11 cellular contexts compared by ENCODE assay signal in the genomic region with DNA sequence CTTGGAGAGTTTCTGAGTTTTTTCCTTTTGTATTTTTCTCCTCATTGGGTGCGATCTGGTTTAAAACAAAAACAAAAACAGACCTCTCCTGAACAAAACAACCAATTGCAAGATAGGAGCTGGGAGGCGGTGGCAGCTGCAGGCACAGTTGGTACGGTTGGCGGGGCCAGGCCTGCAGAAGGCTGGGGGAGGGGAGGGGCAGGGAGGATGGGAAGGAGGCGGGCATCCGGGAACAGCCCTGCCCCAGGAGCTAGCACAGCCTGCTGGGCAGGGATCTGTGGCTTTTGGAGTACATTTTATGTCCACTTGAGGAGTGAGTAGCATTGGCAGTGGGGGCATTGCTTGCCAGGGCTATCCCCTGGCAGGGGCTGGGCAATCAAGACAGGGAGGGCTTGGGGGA. TPM values are rescaled to one million over a fixed set of nuclear protein-coding genes. Genes with fewer than 3 reads are reported as not detected.
DNase-seq lines count a peak whose midpoint lies in the region; ATAC-seq and TF ChIP-seq lines count a peak whose summit lies in the region.
"Had no signal": no experiment of that assay in that cellular context is flagged by ENCODE, and none has a peak within 500 bp of the region (broad histone marks: within the 10 kb centered on the region; RNA-seq: fewer than 3 reads in every experiment).

No MANE protein-coding gene starts in this region.

- H3K9ac ChIP-seq in endodermal cell (ENCODE audit: extremely low read depth, low read length, poor library complexity, severe bottlenecking): no peak overlapping the region

- H3K4me3 ChIP-seq in endodermal cell (ENCODE audit: low read length): no peak overlapping the region
- no peak overlapping the region for H3K4me3 ChIP-seq in brain microvascular endothelial cell (ENCODE audit: low read depth, low read length)

- H3K36me3 ChIP-seq in endodermal cell (ENCODE audit: control insufficient read depth, insufficient read depth, low read length): no peaks in the 10 kb centered on the region
- H3K36me3 ChIP-seq in brain microvascular endothelial cell (replicated peaks): no peaks in the 10 kb centered on the region

- H3K27me3 ChIP-seq in endodermal cell (ENCODE audit: control insufficient read depth, insufficient read depth, low read length, poor library complexity, severe bottlenecking) (no peaks in the 10 kb centered on the region), brain microvascular endothelial cell (replicated peaks) (no peaks in the 10 kb centered on the region)

- ATAC-seq in activated CD8-positive, alpha-beta memory T cell treated with anti-CD3 and anti-CD28 coated beads, Interleukin-2, amount 10 ng/mL, durations not matched to agents 7 days and 5 days: no peak

- 64 to 83% methylated on average over 3 to 6 of the region's 6 CpGs for WGBS in endodermal cell (ENCODE audit: insufficient coverage in 1 of 2, insufficient read length in 1 of 2), 2 experiments

- H3K9me3 Mint-ChIP-seq in endodermal cell: no peaks in the 10 kb centered on the region
- no peaks in the 10 kb centered on the region for H3K9me3 Mint-ChIP-seq in nephron progenitor cell
- no peaks in the 10 kb centered on the region for H3K9me3 Mint-ChIP-seq in activated CD8-positive, alpha-beta memory T cell treated with anti-CD3 and anti-CD28 coated beads, Interleukin-2, amount 10 ng/mL, durations not matched to agents 7 days and 5 days (ENCODE audit: low read depth)
- H3K9me3 Mint-ChIP-seq in HFFc6: no peaks in the 10 kb centered on the region
- H3K9me3 Mint-ChIP-seq: CD4-positive, alpha-beta T cell had no signal

- H3K27me3 Mint-ChIP-seq in endodermal cell (ENCODE audit: insufficient read depth) (no peaks in the 10 kb centered on the region), nephron progenitor cell (ENCODE audit: low read depth, poor library complexity) (no peaks in the 10 kb centered on the region), HFFc6 (ENCODE audit: insufficient read depth) (peaks cover 15% of the 10 kb centered on the region)
- peaks cover 8% of the 10 kb centered on the region for H3K27me3 Mint-ChIP-seq in activated CD8-positive, alpha-beta memory T cell treated with anti-CD3 and anti-CD28 coated beads, Interleukin-2, amount 10 ng/mL, durations not matched to agents 7 days and 5 days
- H3K27me3 Mint-ChIP-seq: CD4-positive, alpha-beta T cell had no signal

- H3K36me3 Mint-ChIP-seq in endodermal cell (ENCODE audit: low read depth) (no peaks in the 10 kb centered on the region), nephron progenitor cell (ENCODE audit: low read depth) (no peaks in the 10 kb centered on the region), HFFc6 (ENCODE audit: low read depth) (no peaks in the 10 kb centered on the region)
- H3K36me3 Mint-ChIP-seq in activated CD8-positive, alpha-beta memory T cell treated with anti-CD3 and anti-CD28 coated beads, Interleukin-2, amount 10 ng/mL, durations not matched to agents 7 days and 5 days: no peaks in the 10 kb centered on the region

- H3K4me3 Mint-ChIP-seq in endodermal cell (no peak overlapping the region), nephron progenitor cell (no peak overlapping the region), HFFc6 (no peak overlapping the region)
- no peak overlapping the region for H3K4me3 Mint-ChIP-seq in activated CD8-positive, alpha-beta memory T cell treated with anti-CD3 and anti-CD28 coated beads, Interleukin-2, amount 10 ng/mL, durations not matched to agents 7 days and 5 days
- H3K4me3 Mint-ChIP-seq: CD4-positive, alpha-beta T cell had no signal

- H3K27ac ChIP-seq in endodermal cell (ENCODE audit: low read depth, low read length) (no peak overlapping the region), brain microvascular endothelial cell (no peak overlapping the region)

- peaks cover 39% of the 10 kb centered on the region for H3K4me1 Mint-ChIP-seq in endodermal cell
- H3K4me1 Mint-ChIP-seq in nephron progenitor cell: peaks cover 72% of the 10 kb centered on the region
- H3K4me1 Mint-ChIP-seq in activated CD8-positive, alpha-beta memory T cell treated with anti-CD3 and anti-CD28 coated beads, Interleukin-2, amount 10 ng/mL, durations not matched to agents 7 days and 5 days: no peaks in the 10 kb centered on the region
- H3K4me1 Mint-ChIP-seq in HFFc6 (ENCODE audit: low read depth): peaks cover 7% of the 10 kb centered on the region

- CTCF ChIA-PET in activated CD8-positive, alpha-beta memory T cell treated with anti-CD3 and anti-CD28 coated beads, Interleukin-2, amount 10 ng/mL, durations not matched to agents 7 days and 5 days (lab: Charles Lee): no interaction called here

- H3K4me1 ChIP-seq in endodermal cell (ENCODE audit: control insufficient read depth, insufficient read depth, low read length): peaks cover 10% of the 10 kb centered on the region

- in situ Hi-C loops in brain microvascular endothelial cell (cut with HindIII; ENCODE audit: low pct_ligation_motif_present, low sequenced_read_pairs): no loop called here

- TF ChIP-seq CTCF in endodermal cell (conservative IDR thresholded peaks at IDR 0.05): no peak
- TF ChIP-seq CTCF in nephron progenitor cell (IDR thresholded peaks at IDR 0.05): no peak
- TF ChIP-seq CTCF in HFFc6 (IDR thresholded peaks at IDR 0.05): no peak
- no peak for TF ChIP-seq CTCF in brain microvascular endothelial cell (IDR thresholded peaks at IDR 0.05; ENCODE audit: low read depth, low read length, missing control alignments)

- no peaks in the 10 kb centered on the region for H3K9me3 ChIP-seq in endodermal cell (ENCODE audit: control insufficient read depth, low read length)

- peak overlapping the region; percentile 89 for H3K27ac Mint-ChIP-seq in endodermal cell
- H3K27ac Mint-ChIP-seq in nephron progenitor cell: no peak overlapping the region
- no peak overlapping the region for H3K27ac Mint-ChIP-seq in activated CD8-positive, alpha-beta memory T cell treated with anti-CD3 and anti-CD28 coated beads, Interleukin-2, amount 10 ng/mL, durations not matched to agents 7 days and 5 days
- no peak overlapping the region for H3K27ac Mint-ChIP-seq in HFFc6
- H3K27ac Mint-ChIP-seq: CD4-positive, alpha-beta T cell had no signal

- DNase-seq in DMS 273 (lab: John Stamatoyannopoulos, UW; ENCODE audit: unreplicated experiment) (peak; percentile 96), NCI-H2171 (lab: John Stamatoyannopoulos, UW) (peak; percentile 91), endodermal cell (peak; percentile 77), nephron progenitor cell (peak; percentile 22), HFFc6 (no peak), SK-N-DZ (ENCODE audit: low spot score) (no peak), brain microvascular endothelial cell (no peak)
- no peak for DNase-seq in activated CD8-positive, alpha-beta memory T cell treated with anti-CD3 and anti-CD28 coated beads, Interleukin-2, amount 10 ng/mL, durations not matched to agents 7 days and 5 days
- DNase-seq: activated effector memory CD4-positive, alpha-beta T cell treated with anti-CD3 and anti-CD28 coated beads, Interleukin-2, amount 50 U/mL, for 16 hours; CD4-positive, alpha-beta T cell had no signal

RNA-seq across cellular contexts. Expression of gene CAPN9, which starts 5.2 kb away (rescaled TPM):
- 1 to 10 TPM; 1.1 TPM for total RNA-seq in endodermal cell
- 0.93 TPM for polyA plus RNA-seq in endodermal cell (2013, experiment 1 of 2)
- 0.33 TPM for polyA plus RNA-seq in endodermal cell (2013, experiment 2 of 2)
- total RNA-seq in activated CD8-positive, alpha-beta memory T cell treated with anti-CD3 and anti-CD28 coated beads, Interleukin-2, amount 10 ng/mL, durations not matched to agents 7 days and 5 days: not detected
- not detected for total RNA-seq in HFFc6 (2021; fragmentation: NEBNext Ultra II Directional; extraction: Animal tissue kit (Norgen Biotek cat#: 25700))
- not detected in 2 replicates for polyA plus RNA-seq in SK-N-DZ (2014; cell fraction: cytosol; rRNA removed)
- not detected in 2 replicates for polyA plus RNA-seq in SK-N-DZ (2014; cell fraction: nucleus; rRNA removed)
- total RNA-seq: CD4-positive, alpha-beta T cell; T-helper 2 cell treated with Interferon-gamma antibody and Interleukin-4, amounts not matched to agents 100 ng/mL and 5 ng/mL, for 36 hours had no signal

RNA-seq across cellular contexts. Expression of gene AGT, which starts 38.5 kb away (rescaled TPM):
- not detected for total RNA-seq in endodermal cell
- 0.82 TPM for polyA plus RNA-seq in endodermal cell (2013, experiment 1 of 2)
- polyA plus RNA-seq in endodermal cell (2013, experiment 2 of 2): 0.21 TPM
- total RNA-seq in activated CD8-positive, alpha-beta memory T cell treated with anti-CD3 and anti-CD28 coated beads, Interleukin-2, amount 10 ng/mL, durations not matched to agents 7 days and 5 days: not detected
- under 1 TPM in 4 of 6 experiments, not detected in 2; 0.09 to 0.19 (median 0.13) TPM for total RNA-seq in HFFc6 (2021; fragmentation: NEBNext Ultra II Directional; extraction: Animal tissue kit (Norgen Biotek cat#: 25700))
- polyA plus RNA-seq in SK-N-DZ (2014; cell fraction: cytosol; rRNA removed): 0.05 and 0.22 TPM in 2 replicates
- not detected in 2 replicates for polyA plus RNA-seq in SK-N-DZ (2014; cell fraction: nucleus; rRNA removed)
- total RNA-seq: CD4-positive, alpha-beta T cell; T-helper 2 cell treated with Interferon-gamma antibody and Interleukin-4, amounts not matched to agents 100 ng/mL and 5 ng/mL, for 36 hours had no signal

Comparison
In these comparisons a context has a peak if more than half of its experiments do, and no peak if none do; other contexts are left out.
1. DNase-seq: peak in DMS 273 (single experiment), NCI-H2171 (single experiment), endodermal cell (single experiment) and nephron progenitor cell (single experiment); none in activated CD8-positive, alpha-beta memory T cell treated with anti-CD3 and anti-CD28 coated beads, Interleukin-2, amount 10 ng/mL, durations not matched to agents 7 days and 5 days (single experiment), HFFc6 (single experiment), SK-N-DZ (single experiment) and brain microvascular endothelial cell (single experiment).